Comparison of ENCODE assay signal across 21 cellular contexts in the genomic region with DNA sequence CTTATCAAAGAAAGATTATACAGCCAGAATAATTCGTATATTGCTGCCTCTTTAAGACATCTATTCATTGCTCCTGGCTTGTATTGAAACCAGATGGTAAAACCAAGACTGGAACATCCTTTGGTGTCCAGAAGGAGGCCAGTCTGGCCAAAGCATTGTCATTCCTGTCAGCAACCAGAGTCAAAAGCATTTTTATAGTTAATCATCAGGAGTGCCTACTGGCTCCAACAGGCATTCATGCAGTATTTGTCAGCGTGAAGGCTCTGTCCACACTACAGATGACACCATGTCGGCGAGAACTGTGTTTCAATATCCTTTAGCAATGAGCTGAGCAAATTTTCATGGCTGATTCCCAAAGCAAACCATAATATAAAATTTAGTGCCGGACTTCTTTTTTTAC.
DNase-seq lines count a peak whose midpoint lies in the region; ATAC-seq and TF ChIP-seq lines count a peak whose summit lies in the region.
"Had no signal": no experiment of that assay in that cellular context is flagged by ENCODE, and none has a peak within 500 bp of the region (broad histone marks: within the 10 kb centered on the region; RNA-seq: fewer than 3 reads in every experiment).

No MANE protein-coding gene starts in this region.

- no peak overlapping the region for H3K27ac ChIP-seq in naive thymus-derived CD4-positive, alpha-beta T cell (ENCODE audit: low read depth, low read length)
- H3K27ac ChIP-seq: A549, SK-N-MC had no signal

- peaks cover 6% of the 10 kb centered on the region; the same call in 1 of the 2 replicates for H3K27me3 Mint-ChIP-seq in HFFc6 (ENCODE audit: insufficient read depth)
- H3K27me3 Mint-ChIP-seq in stimulated activated naive B cell treated with anti-CD40 and anti-IgM and Interleukin-4, amounts not matched to agents 10 μg/mL and 1 μg/mL and 100 μg/mL, for 72 hours = peaks cover 3 to 11% of the 10 kb centered on the region in 2 donors
- peaks cover 0 to 19% (median 3%) of the 10 kb centered on the region in 5 donors for H3K27me3 Mint-ChIP-seq in naive thymus-derived CD4-positive, alpha-beta T cell

- intact Hi-C loops in naive thymus-derived CD4-positive, alpha-beta T cell (cut with micrococcal nuclease) = no loop called here

- no peak overlapping the region for H3K27ac Mint-ChIP-seq in HFFc6
- H3K27ac Mint-ChIP-seq in stimulated activated naive B cell treated with anti-CD40 and anti-IgM and Interleukin-4, amounts not matched to agents 10 μg/mL and 1 μg/mL and 100 μg/mL, for 72 hours = no peak overlapping the region
- H3K27ac Mint-ChIP-seq in naive thymus-derived CD4-positive, alpha-beta T cell = no peak overlapping the region
- H3K27ac Mint-ChIP-seq: B cell; CD4-positive, CD25-positive, alpha-beta regulatory T cell; GM23338 had no signal

- H3K9ac ChIP-seq in adipocyte (ENCODE audit: low read length) = no peak overlapping the region

- peaks cover 9% of the 10 kb centered on the region for H3K4me1 Mint-ChIP-seq in HFFc6 (ENCODE audit: low read depth)
- no peaks in the 10 kb centered on the region for H3K4me1 Mint-ChIP-seq in stimulated activated naive B cell treated with anti-CD40 and anti-IgM and Interleukin-4, amounts not matched to agents 10 μg/mL and 1 μg/mL and 100 μg/mL, for 72 hours
- H3K4me1 Mint-ChIP-seq in naive thymus-derived CD4-positive, alpha-beta T cell = no peaks in the 10 kb centered on the region
- H3K4me1 Mint-ChIP-seq: B cell; CD4-positive, CD25-positive, alpha-beta regulatory T cell had no signal

- H3K4me3 ChIP-seq in adipocyte (ENCODE audit: low read length) (peak overlapping the region; percentile 6), foreskin fibroblast (ENCODE audit: low read depth in 1 of 2, low read length in 2 of 2) (no peak overlapping the region)
- no peak overlapping the region for H3K4me3 ChIP-seq in naive thymus-derived CD4-positive, alpha-beta T cell (ENCODE audit: low read length)
- H3K4me3 ChIP-seq: A549, GM23338, SK-N-MC had no signal

- H3K36me3 Mint-ChIP-seq in HFFc6 (ENCODE audit: low read depth) = no peaks in the 10 kb centered on the region
- no peaks in the 10 kb centered on the region for H3K36me3 Mint-ChIP-seq in stimulated activated naive B cell treated with anti-CD40 and anti-IgM and Interleukin-4, amounts not matched to agents 10 μg/mL and 1 μg/mL and 100 μg/mL, for 72 hours
- H3K36me3 Mint-ChIP-seq in naive thymus-derived CD4-positive, alpha-beta T cell = no peaks in the 10 kb centered on the region
- H3K36me3 Mint-ChIP-seq: CD4-positive, CD25-positive, alpha-beta regulatory T cell had no signal

- no peaks in the 10 kb centered on the region for H3K9me3 Mint-ChIP-seq in HFFc6
- no peaks in the 10 kb centered on the region for H3K9me3 Mint-ChIP-seq in stimulated activated naive B cell treated with anti-CD40 and anti-IgM and Interleukin-4, amounts not matched to agents 10 μg/mL and 1 μg/mL and 100 μg/mL, for 72 hours
- H3K9me3 Mint-ChIP-seq in naive thymus-derived CD4-positive, alpha-beta T cell = no peaks in the 10 kb centered on the region
- H3K9me3 Mint-ChIP-seq: CD4-positive, CD25-positive, alpha-beta regulatory T cell; GM23338 had no signal

- DNase-seq in AG20443 (ENCODE audit: low spot score) (peak; percentile 46), HFFc6 (peak; percentile 46), adipocyte (ENCODE audit: low read depth) (peak; percentile 1), foreskin fibroblast (peak; percentile 36 to 72), NCI-H82 treated with DMSO at 0.1 percent for 48 hours (lab: John Stamatoyannopoulos, UW; ENCODE audit: unreplicated experiment) (no peak)
- DNase-seq in stimulated activated naive B cell treated with anti-CD40 and anti-IgM and Interleukin-4, amounts not matched to agents 10 μg/mL and 1 μg/mL and 100 μg/mL, for 72 hours = no peak
- DNase-seq in naive thymus-derived CD4-positive, alpha-beta T cell = no peak
- no peak for DNase-seq in activated naive CD4-positive, alpha-beta T cell (lab: John Stamatoyannopoulos, UW)
- DNase-seq: Caco-2; CD4-positive, CD25-positive, alpha-beta regulatory T cell; KG1; NCI-H146; NCI-H345; NCI-H774; Right ventricle myocardium superior had no signal

- no peaks in the 10 kb centered on the region for H3K36me3 ChIP-seq in adipocyte (ENCODE audit: control insufficient read depth, insufficient read depth, low read length, severe bottlenecking)
- no peaks in the 10 kb centered on the region for H3K36me3 ChIP-seq in naive thymus-derived CD4-positive, alpha-beta T cell (ENCODE audit: control insufficient read depth in 2 of 3, insufficient read depth in 3 of 3, low read length in 3 of 3)

- POLR2A ChIA-PET in naive thymus-derived CD4-positive, alpha-beta T cell (lab: Charles Lee) = no interaction called here

- no peak overlapping the region for H3K4me3 Mint-ChIP-seq in HFFc6
- no peak overlapping the region for H3K4me3 Mint-ChIP-seq in stimulated activated naive B cell treated with anti-CD40 and anti-IgM and Interleukin-4, amounts not matched to agents 10 μg/mL and 1 μg/mL and 100 μg/mL, for 72 hours
- H3K4me3 Mint-ChIP-seq in naive thymus-derived CD4-positive, alpha-beta T cell = no peak overlapping the region
- H3K4me3 Mint-ChIP-seq: B cell; CD4-positive, CD25-positive, alpha-beta regulatory T cell; GM23338 had no signal

- no peak; the same call in 1 of the 2 replicates for TF ChIP-seq CTCF in HFFc6 (IDR thresholded peaks at IDR 0.05)
- TF ChIP-seq CTCF in foreskin fibroblast (IDR thresholded peaks at IDR 0.05; ENCODE audit: low read depth, low read length) = no peak

- CTCF ChIA-PET in naive thymus-derived CD4-positive, alpha-beta T cell (lab: Charles Lee) = interaction anchor here (1.3 kb wide), 1 partner anchor 63 kb away, joined by 3 read pairs; no protein-coding TSS in a partner anchor

- no peaks in the 10 kb centered on the region for H3K9me3 ChIP-seq in adipocyte (ENCODE audit: control insufficient read depth, low read length)
- H3K9me3 ChIP-seq in naive thymus-derived CD4-positive, alpha-beta T cell (ENCODE audit: control insufficient read depth in 2 of 3, low read length in 3 of 3) = no peaks in the 10 kb centered on the region
- H3K9me3 ChIP-seq: A549, Caco-2 had no signal

- no peaks in the 10 kb centered on the region for H3K27me3 ChIP-seq in adipocyte (replicated peaks; ENCODE audit: control insufficient read depth, insufficient read depth, low read length)
- no peaks in the 10 kb centered on the region for H3K27me3 ChIP-seq in naive thymus-derived CD4-positive, alpha-beta T cell (ENCODE audit: control insufficient read depth in 2 of 2, insufficient read depth in 2 of 2, low read length in 2 of 2)

- ATAC-seq in stimulated activated naive B cell treated with anti-CD40 and anti-IgM and Interleukin-4, amounts not matched to agents 10 μg/mL and 1 μg/mL and 100 μg/mL, for 72 hours (replicated peaks) = no peak
- no peak for ATAC-seq in naive thymus-derived CD4-positive, alpha-beta T cell
- ATAC-seq: A549, GM23338, HCT116, HepG2 had no signal

- H3K4me1 ChIP-seq in adipocyte (ENCODE audit: control insufficient read depth, insufficient read depth, low read length) = peaks cover 11% of the 10 kb centered on the region
- no peaks in the 10 kb centered on the region for H3K4me1 ChIP-seq in naive thymus-derived CD4-positive, alpha-beta T cell (ENCODE audit: control insufficient read depth in 2 of 2, insufficient read depth in 2 of 2, low read length in 2 of 2)
- H3K4me1 ChIP-seq: A549, Caco-2 had no signal

Comparison
In these comparisons a context has a peak if more than half of its experiments do, and no peak if none do; other contexts are left out.
1. DNase-seq: peak in AG20443 (single experiment), HFFc6 (single experiment), adipocyte (single experiment) and foreskin fibroblast (2 of 2); none in stimulated activated naive B cell treated with anti-CD40 and anti-IgM and Interleukin-4, amounts not matched to agents 10 μg/mL and 1 μg/mL and 100 μg/mL, for 72 hours (single experiment), NCI-H82 treated with DMSO at 0.1 percent for 48 hours (single experiment), naive thymus-derived CD4-positive, alpha-beta T cell (0 of 9) and activated naive CD4-positive, alpha-beta T cell (0 of 4).